1 cellular context compared by ENCODE assay signal in the genomic region with DNA sequence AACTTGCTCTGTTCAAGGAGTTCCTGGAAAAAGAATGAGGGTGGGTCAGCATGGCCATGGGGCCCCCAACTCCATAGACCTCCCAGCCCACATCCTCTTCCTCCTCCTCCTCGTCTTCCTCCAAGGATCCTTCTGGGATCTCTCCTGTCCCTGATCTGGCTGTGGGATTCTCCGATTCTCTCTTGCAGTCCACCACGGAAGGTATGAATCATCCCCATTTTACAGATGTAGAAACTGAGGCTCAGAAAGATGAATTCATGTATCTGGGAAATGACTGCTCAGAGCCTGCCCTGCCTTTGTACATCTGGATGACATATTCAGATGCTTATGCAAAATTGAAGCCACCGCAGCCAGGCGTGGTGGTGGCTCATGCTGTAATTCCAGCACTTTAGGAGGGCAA.
TF ChIP-seq lines count a peak whose summit lies in the region.

No MANE protein-coding gene starts in this region.

TF ChIP-seq in H1, 55 proteins besides CTCF, POLR2A, EP300 and RAD21:
- TF ChIP-seq CTBP2 (IDR thresholded peaks at IDR 0.05; ENCODE audit: borderline replicate concordance, insufficient read depth, insufficient read length, low read length), result no peak
- 0 out of 2 replicates have a peak, but pooled peaks have one; percentile 46 for TF ChIP-seq KDM1A (IDR thresholded peaks at IDR 0.05; ENCODE audit: borderline replicate concordance, low read length)
